17 cellular contexts compared by ENCODE assay signal in the genomic region with DNA sequence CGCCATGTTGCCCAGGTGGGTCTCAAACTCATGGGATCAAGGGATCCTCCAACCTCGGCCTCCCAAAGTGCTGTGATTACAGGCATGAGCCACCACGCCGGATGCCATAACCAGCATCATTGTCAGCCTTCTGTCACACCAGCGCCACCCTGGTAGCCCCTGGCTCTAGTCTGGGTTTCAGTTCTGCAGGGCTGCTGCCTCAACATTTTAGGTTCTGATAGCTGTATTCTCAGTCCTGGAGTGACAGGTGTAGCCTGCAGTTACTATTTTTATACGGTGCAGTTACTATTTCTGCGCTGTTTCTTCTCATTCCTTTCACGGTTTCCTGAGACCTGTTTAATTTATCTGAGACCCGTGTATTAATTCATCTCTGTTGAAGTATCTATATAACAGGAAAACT. TPM values are rescaled to one million over a fixed set of nuclear protein-coding genes. Genes with fewer than 3 reads are reported as not detected.
"Had no signal": no experiment of that assay in that cellular context is flagged by ENCODE, and none has a peak within 500 bp of the region (broad histone marks: within the 10 kb centered on the region; RNA-seq: fewer than 3 reads in every experiment).

No MANE protein-coding gene starts in this region.

- H3K9ac ChIP-seq: neural progenitor cell, parathyroid adenoma had no signal

- DNase-seq: activated CD4-positive, alpha-beta T cell treated with anti-CD3 and anti-CD28 coated beads for 1 hour; activated CD8-positive, alpha-beta memory T cell treated with anti-CD3 and anti-CD28 coated beads, Interleukin-2, amount 50 U/mL, for 4 hours; activated CD8-positive, alpha-beta T cell treated with anti-CD3 and anti-CD28 coated beads for 36 hours; aorta; endodermal cell; erythroblast; kidney; midbrain; tibial artery had no signal

- H3K36me3 Mint-ChIP-seq: neural progenitor cell had no signal

- ATAC-seq: activated CD8-positive, alpha-beta T cell treated with anti-CD3 and anti-CD28 coated beads for 36 hours had no signal

- H3K36me3 ChIP-seq: breast epithelium, neural progenitor cell had no signal

- H3K9me3 ChIP-seq: breast epithelium, right atrium auricular region, tibial artery had no signal

- H3K27ac ChIP-seq: breast epithelium, hepatocyte, neural progenitor cell, parathyroid adenoma, right atrium auricular region, skin epidermis, tibial artery had no signal

- H3K9me3 Mint-ChIP-seq: activated CD8-positive, alpha-beta T cell treated with anti-CD3 and anti-CD28 coated beads for 36 hours; T-helper 2 cell treated with Interferon-gamma antibody and Interleukin-4, amounts not matched to agents 5 μg/mL and 100 μg/mL, for 36 hours had no signal

- H3K4me3 ChIP-seq: breast epithelium, hepatocyte, neural progenitor cell, right atrium auricular region, skin epidermis, tibial artery had no signal

- H3K27ac Mint-ChIP-seq: activated CD8-positive, alpha-beta T cell treated with anti-CD3 and anti-CD28 coated beads for 36 hours; endodermal cell; neural progenitor cell; T-helper 2 cell treated with Interferon-gamma antibody and Interleukin-4, amounts not matched to agents 5 μg/mL and 100 μg/mL, for 36 hours had no signal

- H3K4me3 Mint-ChIP-seq: activated CD8-positive, alpha-beta T cell treated with anti-CD3 and anti-CD28 coated beads for 36 hours; endodermal cell; neural progenitor cell; T-helper 2 cell treated with Interferon-gamma antibody and Interleukin-4, amounts not matched to agents 5 μg/mL and 100 μg/mL, for 36 hours had no signal

RNA-seq across cellular contexts. Expression of a gene that starts 59.5 kb away (rescaled TPM):
- total RNA-seq: activated CD8-positive, alpha-beta T cell treated with anti-CD3 and anti-CD28 coated beads for 36 hours; dermis microvascular lymphatic vessel endothelial cell had no signal
